22 cellular contexts compared by ENCODE assay signal in genomic region chr1:59390307-59390706, GRCh38.
"Had no signal": no experiment of that assay in that cellular context is flagged by ENCODE, and none has a peak within 500 bp of the region (broad histone marks: within the 10 kb centered on the region; RNA-seq: fewer than 3 reads in every experiment).

No MANE protein-coding gene starts in this region.

- H3K9me3 Mint-ChIP-seq: activated naive CD4-positive, alpha-beta T cell treated with anti-CD3 and anti-CD28 coated beads, Interleukin-2, amount 50 U/mL, for 24 hours had no signal

- H3K36me3 ChIP-seq: brain microvascular endothelial cell, cardiac muscle cell had no signal

- H3K4me3 Mint-ChIP-seq: activated naive CD4-positive, alpha-beta T cell treated with anti-CD3 and anti-CD28 coated beads, Interleukin-2, amount 50 U/mL, for 24 hours; activated T-cell treated with anti-CD3 and anti-CD28 coated beads, Interleukin-2, amount 50 U/mL, for 72 hours; T-helper 17 cell; WTC11 had no signal

- H3K4me3 ChIP-seq: cardiac muscle cell had no signal

- H3K27me3 ChIP-seq: brain microvascular endothelial cell, cardiac muscle cell had no signal

- ATAC-seq: activated T-cell treated with anti-CD3 and anti-CD28 coated beads, Interleukin-2, amount 50 U/mL, for 72 hours; T-helper 17 cell; WTC11 had no signal

- H3K4me1 Mint-ChIP-seq: T-helper 17 cell had no signal

- DNase-seq: activated CD4-positive, alpha-beta T cell treated with anti-CD3 and anti-CD28 coated beads for 48 hours; activated CD4-positive, alpha-beta T cell treated with anti-CD3 and anti-CD28 coated beads, Interleukin-2, amount 50 U/mL, for 4 hours; activated CD4-positive, CD25-positive, alpha-beta regulatory T cell treated with anti-CD3 and anti-CD28 coated beads, Interleukin-2, amount 50 U/mL, for 72 hours; activated gamma-delta T cell treated with Interleukin-2 at 50 U/mL for 16 hours; activated T-cell treated with anti-CD3 and anti-CD28 coated beads, Interleukin-2, amount 50 U/mL, for 72 hours; brain microvascular endothelial cell; Karpas-422; MM.1S; NCI-H1105; NCI-H1436; NCI-H1694 treated with DMSO at 0.1 percent for 48 hours; NCI-H2029 treated with DMSO at 0.1 percent for 48 hours; NCI-H345; NCI-H510A; NCI-H526 treated with DMSO at 0.1 percent for 48 hours; NCI-H82; SIG-M5; T-helper 17 cell; T-helper 9 cell had no signal

- H3K27ac ChIP-seq: brain microvascular endothelial cell, cardiac muscle cell had no signal

- H3K36me3 Mint-ChIP-seq: WTC11 had no signal

- H3K27ac Mint-ChIP-seq: activated naive CD4-positive, alpha-beta T cell treated with anti-CD3 and anti-CD28 coated beads, Interleukin-2, amount 50 U/mL, for 24 hours; activated T-cell treated with anti-CD3 and anti-CD28 coated beads, Interleukin-2, amount 50 U/mL, for 72 hours; T-helper 17 cell; WTC11 had no signal

- H3K27me3 Mint-ChIP-seq: activated naive CD4-positive, alpha-beta T cell treated with anti-CD3 and anti-CD28 coated beads, Interleukin-2, amount 50 U/mL, for 24 hours; T-helper 17 cell had no signal
